ENCODE assay signal across 1 cellular context in genomic region chr1:1551524-1552262, GRCh38.
TF ChIP-seq lines count a peak whose summit lies in the region.

No MANE protein-coding gene starts in this region.

TF ChIP-seq in HEK293, 187 proteins besides CTCF, POLR2A, EP300 and RAD21 (continued from another document):
- TF ChIP-seq PATZ1 (tag by site-specific recombination; IDR thresholded peaks at IDR 0.05) (peak; percentile 1; the same call in 1 of the 2 replicates), ZNF776 (tag by site-specific recombination; IDR thresholded peaks at IDR 0.05; ENCODE audit: borderline replicate concordance) (no peak)
